In the genomic region with DNA sequence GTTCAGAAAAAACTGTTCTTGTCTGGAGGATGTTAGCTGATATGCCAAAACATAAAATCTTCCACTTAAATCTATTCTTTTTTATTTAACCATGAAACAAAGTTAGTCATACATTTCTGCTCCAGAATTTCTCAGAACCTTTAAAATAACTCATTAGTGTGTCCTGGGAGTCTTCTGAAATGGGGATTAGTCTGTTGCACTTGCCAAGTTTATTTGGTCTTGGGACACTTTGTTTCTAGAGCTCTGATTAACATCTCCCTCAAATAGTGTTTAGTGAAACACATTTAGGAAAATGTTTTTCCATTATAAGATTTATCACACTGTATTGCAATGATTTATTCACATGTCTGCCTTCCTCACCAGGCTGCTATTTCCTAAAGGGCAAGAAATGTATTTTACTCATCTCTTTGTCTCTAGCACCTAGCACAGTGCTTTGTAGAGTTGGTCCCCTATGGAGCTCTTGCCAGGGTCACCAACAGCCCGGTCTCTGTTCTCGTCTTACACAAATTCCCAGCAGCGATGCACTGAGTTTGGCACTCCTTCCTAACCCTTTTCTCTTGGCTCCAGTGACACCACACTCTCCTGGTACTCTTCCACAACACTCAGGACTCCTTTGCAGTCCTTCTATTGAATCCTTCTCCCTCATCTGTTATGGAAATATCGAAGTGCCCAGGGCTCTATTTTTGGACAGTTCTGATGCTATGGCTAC, we compare ENCODE assay signal across 21 cellular contexts.
"Had no signal": no experiment of that assay in that cellular context is flagged by ENCODE, and none has a peak within 500 bp of the region (broad histone marks: within the 10 kb centered on the region; RNA-seq: fewer than 3 reads in every experiment).

No MANE protein-coding gene starts in this region.

- H3K27ac ChIP-seq: body of pancreas, colonic mucosa, left lung, lower lobe of right lung, prostate gland, right atrium auricular region, SJSA1, thoracic aorta, upper lobe of left lung had no signal

- H3K9me3 ChIP-seq: colonic mucosa, left lung, lower lobe of right lung, prostate gland, right atrium auricular region, SJSA1, thoracic aorta had no signal

- H3K36me3 ChIP-seq: colonic mucosa, heart left ventricle, left lung, lower lobe of right lung, prostate gland, right atrium auricular region, SJSA1, thoracic aorta, upper lobe of left lung had no signal

- ATAC-seq: activated naive CD4-positive, alpha-beta T cell treated with anti-CD3 and anti-CD28 coated beads, Interleukin-2, amount 50 U/mL, for 72 hours; body of pancreas; left lung; lower lobe of right lung had no signal

- H3K4me1 ChIP-seq: body of pancreas, colonic mucosa, left lung, lower lobe of right lung, prostate gland, SJSA1 had no signal

- H3K27me3 ChIP-seq: body of pancreas, colonic mucosa, heart left ventricle, left lung, right atrium auricular region, SJSA1, upper lobe of left lung had no signal

- DNase-seq: activated CD4-positive, alpha-beta memory T cell treated with anti-CD3 and anti-CD28 coated beads, Interleukin-2, amount 10 ng/mL, durations not matched to agents 7 days and 5 days; activated CD4-positive, alpha-beta T cell treated with anti-CD3 and anti-CD28 coated beads for 1 hour; activated CD4-positive, alpha-beta T cell treated with anti-CD3 and anti-CD28 coated beads, Interleukin-2, amount 10 ng/mL, durations not matched to agents 7 days and 5 days; activated CD8-positive, alpha-beta memory T cell treated with anti-CD3 and anti-CD28 coated beads, Interleukin-2, amount 50 U/mL, for 48 hours; activated gamma-delta T cell treated with Interleukin-2 at 50 U/mL for 16 hours; activated T-cell treated with anti-CD3 and anti-CD28 coated beads, Interleukin-2, amount 50 U/mL, for 24 hours; body of pancreas; colonic mucosa; effector memory CD4-positive, alpha-beta T cell; heart left ventricle; kidney glomerular epithelial cell; left lung; lower lobe of right lung; stimulated activated naive CD4-positive, alpha-beta T cell treated with Interleukin-2 at 50 U/mL for 16 hours; T-helper 2 cell; upper lobe of left lung had no signal

- H3K4me3 ChIP-seq: body of pancreas, colonic mucosa, heart left ventricle, left lung, lower lobe of right lung, prostate gland, right atrium auricular region, SJSA1, thoracic aorta, upper lobe of left lung had no signal
